Comparison of ENCODE assay signal across 19 cellular contexts in genomic region chr5:121675932-121676331, GRCh38.
"Had no signal": no experiment of that assay in that cellular context is flagged by ENCODE, and none has a peak within 500 bp of the region (broad histone marks: within the 10 kb centered on the region; RNA-seq: fewer than 3 reads in every experiment).

No MANE protein-coding gene starts in this region.

- H3K4me3 Mint-ChIP-seq: naive B cell; naive thymus-derived CD8-positive, alpha-beta T cell had no signal

- H3K9me3 ChIP-seq: lower lobe of right lung, mucosa of descending colon had no signal

- H3K4me1 ChIP-seq: esophagus muscularis mucosa, foreskin keratinocyte, gastroesophageal sphincter, heart left ventricle, left lung, lower lobe of right lung had no signal

- DNase-seq: dermis blood vessel endothelial cell; dorsolateral prefrontal cortex; effector CD4-positive, alpha-beta T cell; effector memory CD4-positive, alpha-beta T cell; foreskin keratinocyte; heart left ventricle; hypothalamus; left cardiac atrium; left lung; left ventricle myocardium superior; lower lobe of right lung; mesendoderm; mucosa of descending colon; naive B cell; naive thymus-derived CD8-positive, alpha-beta T cell had no signal

- H3K4me3 ChIP-seq: coronary artery, dorsolateral prefrontal cortex, esophagus muscularis mucosa, gastroesophageal sphincter, heart left ventricle, hepatocyte, left lung, lower lobe of right lung, mucosa of descending colon had no signal

- H3K36me3 ChIP-seq: esophagus muscularis mucosa, gastroesophageal sphincter, heart left ventricle, left lung, lower lobe of right lung had no signal

- H3K36me3 Mint-ChIP-seq: naive B cell; naive thymus-derived CD8-positive, alpha-beta T cell had no signal

- H3K27me3 Mint-ChIP-seq: naive B cell; naive thymus-derived CD8-positive, alpha-beta T cell had no signal

- H3K27ac Mint-ChIP-seq: naive B cell; naive thymus-derived CD8-positive, alpha-beta T cell had no signal

- H3K27ac ChIP-seq: coronary artery, dorsolateral prefrontal cortex, esophagus muscularis mucosa, foreskin keratinocyte, gastroesophageal sphincter, heart left ventricle, hepatocyte, left lung, lower lobe of right lung had no signal

- H3K4me1 Mint-ChIP-seq: naive B cell; naive thymus-derived CD8-positive, alpha-beta T cell had no signal

- H3K4me2 ChIP-seq: hepatocyte had no signal

- H2AFZ ChIP-seq: hepatocyte had no signal

- H3K27me3 ChIP-seq: dorsolateral prefrontal cortex, esophagus muscularis mucosa, foreskin keratinocyte, gastroesophageal sphincter, heart left ventricle, hepatocyte, left lung had no signal
